In the genomic region with DNA sequence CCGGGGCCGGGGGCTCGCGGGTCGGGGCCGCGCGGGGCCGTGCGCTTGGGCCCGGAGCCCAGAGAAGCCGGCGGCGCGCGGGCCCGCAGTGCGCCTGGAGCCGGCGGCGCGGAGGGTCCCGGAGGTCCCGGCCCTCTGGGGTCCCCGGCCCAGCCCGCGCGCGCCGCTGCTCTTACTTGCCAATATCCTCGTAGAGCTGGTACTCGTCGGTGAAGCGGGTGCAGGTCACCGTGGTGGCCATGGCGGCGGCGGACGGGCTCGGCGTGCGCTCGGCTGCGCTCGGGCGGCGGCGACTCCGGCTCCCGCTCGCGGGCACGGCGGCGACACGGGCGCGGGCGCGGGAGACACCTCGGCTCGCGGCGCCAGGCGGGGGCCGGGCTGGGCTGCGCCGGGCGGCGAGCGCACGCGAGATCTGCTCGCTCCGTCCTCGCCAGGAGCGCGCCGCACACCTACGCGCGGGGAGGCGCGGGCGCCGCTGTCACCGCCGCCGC, we compare ENCODE assay signal across 8 cellular contexts. TPM values are rescaled to one million over a fixed set of nuclear protein-coding genes. Genes with fewer than 3 reads are reported as not detected.
A peak's percentile ranks its signal among the peaks of the same experiment; 100 is the strongest.
DNase-seq lines count a peak whose midpoint lies in the region; ATAC-seq and TF ChIP-seq lines count a peak whose summit lies in the region.

Gene CAMK2B, minus strand, starts transcription at position 414 of the 491 bp plus-strand sequence. Its CDS starts 173 bp downstream, at position 241.

- H3K27me3 ChIP-seq in left ventricle myocardium inferior (ENCODE audit: low read depth) (peaks cover 33% of the 10 kb centered on the region), smooth muscle cell (ENCODE audit: low read depth) (peaks cover 66% of the 10 kb centered on the region)

- peaks cover 28% of the 10 kb centered on the region for H3K27me3 Mint-ChIP-seq in activated CD8-positive, alpha-beta T cell treated with anti-CD3 and anti-CD28 coated beads for 36 hours

- H3K9me3 ChIP-seq in left ventricle myocardium inferior (replicated peaks) (no peaks in the 10 kb centered on the region), smooth muscle cell (replicated peaks; ENCODE audit: low read depth) (no peaks in the 10 kb centered on the region)

- H3K36me3 Mint-ChIP-seq in activated CD8-positive, alpha-beta T cell treated with anti-CD3 and anti-CD28 coated beads for 36 hours (ENCODE audit: low read depth): no peaks in the 10 kb centered on the region

- H3K4me3 ChIP-seq in left ventricle myocardium inferior (peak within 1 kb of the TSS; percentile 68), smooth muscle cell (peak within 1 kb of the TSS; percentile 45)

- no peak for TF ChIP-seq CTCF in activated CD8-positive, alpha-beta T cell treated with anti-CD3 and anti-CD28 coated beads for 36 hours (IDR thresholded peaks at IDR 0.05)
- no peak for TF ChIP-seq CTCF in left ventricle myocardium inferior (IDR thresholded peaks at IDR 0.05; ENCODE audit: borderline replicate concordance)
- no peak for TF ChIP-seq CTCF in smooth muscle cell (IDR thresholded peaks at IDR 0.05; ENCODE audit: borderline replicate concordance, insufficient read depth, poor library complexity, severe bottlenecking)

- ATAC-seq in activated CD8-positive, alpha-beta T cell treated with anti-CD3 and anti-CD28 coated beads for 36 hours: peak; percentile 71

- H3K4me2 ChIP-seq in smooth muscle cell: peak within 1 kb of the TSS; percentile 78

- peak; percentile 27 for DNase-seq in NCI-H2196 (lab: John Stamatoyannopoulos, UW; ENCODE audit: unreplicated experiment)
- no peak for DNase-seq in NCI-H2196 treated with DMSO at 0.1 percent for 48 hours (lab: John Stamatoyannopoulos, UW; ENCODE audit: unreplicated experiment)
- DNase-seq in activated CD8-positive, alpha-beta T cell treated with anti-CD3 and anti-CD28 coated beads for 36 hours: no peak
- no peak for DNase-seq in left ventricle myocardium inferior
- no peak for DNase-seq in smooth muscle cell (lab: John Stamatoyannopoulos, UW; ENCODE audit: unreplicated experiment)
- DNase-seq in HPDE6-E6E7 (ENCODE audit: extremely low spot score): no peak
- DNase-seq in activated CD4-positive, CD25-positive, alpha-beta regulatory T cell treated with anti-CD3 and anti-CD28 coated beads, Interleukin-2, amount 50 U/mL, for 72 hours: no peak
- no peak for DNase-seq in DMS79 treated with DMSO at 0.1 percent for 48 hours (lab: John Stamatoyannopoulos, UW)

- peak within 1 kb of the TSS; percentile 74 for H3K4me3 Mint-ChIP-seq in activated CD8-positive, alpha-beta T cell treated with anti-CD3 and anti-CD28 coated beads for 36 hours

- H3K36me3 ChIP-seq in left ventricle myocardium inferior: no peaks in the 10 kb centered on the region
- H3K36me3 ChIP-seq in smooth muscle cell (ENCODE audit: low read depth): no peaks in the 10 kb centered on the region

- 1% methylated on average over 46 of the region's 89 CpGs for WGBS in smooth muscle cell (ENCODE audit: low lambda C conversion rate)

- H2AFZ ChIP-seq in smooth muscle cell (ENCODE audit: low read depth): no peak within 1 kb of the TSS

- POLR2A ChIA-PET in activated CD8-positive, alpha-beta T cell treated with anti-CD3 and anti-CD28 coated beads for 36 hours (lab: Charles Lee): no interaction called here

- peaks cover 7% of the 10 kb centered on the region for H3K4me1 Mint-ChIP-seq in activated CD8-positive, alpha-beta T cell treated with anti-CD3 and anti-CD28 coated beads for 36 hours (ENCODE audit: low read depth)

- H3K27ac ChIP-seq in left ventricle myocardium inferior (replicated peaks) (peak within 1 kb of the TSS; percentile 89), smooth muscle cell (ENCODE audit: low read depth) (no peak within 1 kb of the TSS)

- no peaks in the 10 kb centered on the region for H3K79me2 ChIP-seq in smooth muscle cell (ENCODE audit: low read depth)

- CTCF ChIA-PET in activated CD8-positive, alpha-beta T cell treated with anti-CD3 and anti-CD28 coated beads for 36 hours (lab: Charles Lee): no interaction called here

- no peaks in the 10 kb centered on the region for H4K20me1 ChIP-seq in smooth muscle cell (ENCODE audit: low read depth)

- H3K9ac ChIP-seq in smooth muscle cell (ENCODE audit: low read depth): no peak within 1 kb of the TSS

- H3K4me1 ChIP-seq in left ventricle myocardium inferior (peaks cover 48% of the 10 kb centered on the region), smooth muscle cell (ENCODE audit: low read depth) (no peaks in the 10 kb centered on the region)

- intact Hi-C loops in activated CD8-positive, alpha-beta T cell treated with anti-CD3 and anti-CD28 coated beads for 36 hours (cut with micrococcal nuclease): no loop called here
- intact Hi-C loops in left ventricle myocardium inferior (cut with micrococcal nuclease): no loop called here

- no peaks in the 10 kb centered on the region for H3K9me3 Mint-ChIP-seq in activated CD8-positive, alpha-beta T cell treated with anti-CD3 and anti-CD28 coated beads for 36 hours

- no peak within 1 kb of the TSS for H3K27ac Mint-ChIP-seq in activated CD8-positive, alpha-beta T cell treated with anti-CD3 and anti-CD28 coated beads for 36 hours

- H3F3A ChIP-seq in smooth muscle cell (ENCODE audit: low read depth): no peaks in the 10 kb centered on the region

RNA-seq across cellular contexts. Expression of gene CAMK2B, which starts in this region (rescaled TPM):
- total RNA-seq in activated CD8-positive, alpha-beta T cell treated with anti-CD3 and anti-CD28 coated beads for 36 hours: 1 to 10 TPM in 1 of 2 experiments, under 1 TPM in 1; 0.97 to 1.9 TPM
- total RNA-seq in left ventricle myocardium inferior (98.0 TPM), smooth muscle cell (not detected in 2 replicates)
- not detected in 2 replicates for polyA plus RNA-seq in smooth muscle cell

Comparison
In these comparisons a context has a peak if more than half of its experiments do, and no peak if none do; other contexts are left out.
1. RNA of gene CAMK2B (total RNA-seq): 98.0 TPM in left ventricle myocardium inferior (single experiment); 0.97 to 1.9 TPM in activated CD8-positive, alpha-beta T cell treated with anti-CD3 and anti-CD28 coated beads for 36 hours and not detected in smooth muscle cell; every median in the first group is over 10 times any median in the second.